20 cellular contexts compared by ENCODE assay signal in the genomic region with DNA sequence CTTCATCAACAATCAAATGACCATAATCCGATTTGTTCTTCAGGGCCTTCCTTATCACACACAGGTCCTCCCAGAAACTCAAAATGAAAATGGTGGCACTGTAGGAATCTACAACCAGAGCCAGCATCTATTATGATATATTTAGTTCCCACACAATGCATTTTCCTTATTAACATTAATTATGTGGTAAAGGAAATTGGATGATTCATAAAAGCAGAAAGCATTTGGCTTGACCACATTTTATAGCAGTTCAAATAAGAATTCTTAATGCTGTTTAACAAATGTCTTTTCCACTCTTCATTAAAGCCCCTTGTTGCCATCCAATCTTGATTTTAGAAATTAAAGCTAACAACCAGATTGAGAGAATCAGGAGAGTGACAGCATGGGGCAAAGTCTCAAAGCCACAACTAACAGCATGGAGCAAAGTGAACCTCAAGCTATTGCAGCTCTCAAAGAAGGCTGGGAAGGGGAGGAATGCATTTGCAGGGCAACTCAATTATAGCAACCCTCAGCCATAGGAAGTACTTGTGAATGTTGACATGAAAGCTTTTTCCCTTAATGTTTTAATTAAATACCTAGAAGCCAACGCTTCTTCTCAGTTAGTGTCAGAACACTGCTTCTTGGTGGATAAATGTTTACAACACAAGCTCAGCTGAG.
"Had no signal": no experiment of that assay in that cellular context is flagged by ENCODE, and none has a peak within 500 bp of the region (broad histone marks: within the 10 kb centered on the region; RNA-seq: fewer than 3 reads in every experiment).

No MANE protein-coding gene starts in this region.

- H3K36me3 ChIP-seq: adrenal gland, esophagus squamous epithelium, right atrium auricular region, thyroid gland, WERI-Rb-1 had no signal

- H3K27ac Mint-ChIP-seq: activated naive CD4-positive, alpha-beta T cell treated with anti-CD3 and anti-CD28 coated beads, Interleukin-2, amount 50 U/mL, for 72 hours; activated T-helper 1 cell treated with anti-CD3 and anti-CD28 coated beads, Interleukin-12 subunit alpha, Interleukin-12 subunit beta, Interleukin-2, Interleukin-4 antibody, amounts not matched to agents 30 ng/mL and 10 ng/mL and 1 ng/mL, durations not matched to agents 14 hours and 24 hours and 36 hours; nephron; progenitor cell of endocrine pancreas had no signal

- H3K9me3 ChIP-seq: adrenal gland, esophagus squamous epithelium, right atrium auricular region, thyroid gland had no signal

- H3K4me1 Mint-ChIP-seq: nephron had no signal

- H3K36me3 Mint-ChIP-seq: activated naive CD4-positive, alpha-beta T cell treated with anti-CD3 and anti-CD28 coated beads, Interleukin-2, amount 50 U/mL, for 72 hours had no signal

- ATAC-seq: activated naive CD4-positive, alpha-beta T cell treated with anti-CD3 and anti-CD28 coated beads, Interleukin-2, amount 50 U/mL, for 72 hours; left lobe of liver had no signal

- DNase-seq: activated CD4-positive, alpha-beta T cell treated with anti-CD3 and anti-CD28 coated beads, Interleukin-2, amount 50 U/mL, for 48 hours; activated gamma-delta T cell treated with Interleukin-2 at 50 U/mL for 16 hours; activated T-cell treated with anti-CD3 and anti-CD28 coated beads for 4 hours; adrenal gland; effector CD8-positive, alpha-beta T cell; esophagus squamous epithelium; hippocampal formation; kidney; midbrain; stimulated activated CD4-positive, alpha-beta T cell treated with anti-CD3 and anti-CD28 coated beads, Interleukin-2, amount 100 ng/mL, for 24 hours; stimulated activated naive CD4-positive, alpha-beta T cell treated with Interleukin-2 at 50 U/mL for 16 hours; thyroid gland; WERI-Rb-1 had no signal

- H3K27me3 ChIP-seq: adrenal gland, esophagus squamous epithelium, right atrium auricular region, thyroid gland had no signal

- H3K9me3 Mint-ChIP-seq: nephron had no signal

- H3K27ac ChIP-seq: adrenal gland, esophagus squamous epithelium, right atrium auricular region, thyroid gland, WERI-Rb-1 had no signal

- H3K27me3 Mint-ChIP-seq: progenitor cell of endocrine pancreas had no signal

- H3K4me3 Mint-ChIP-seq: activated T-helper 1 cell treated with anti-CD3 and anti-CD28 coated beads, Interleukin-12 subunit alpha, Interleukin-12 subunit beta, Interleukin-2, Interleukin-4 antibody, amounts not matched to agents 30 ng/mL and 10 ng/mL and 1 ng/mL, durations not matched to agents 14 hours and 24 hours and 36 hours; nephron had no signal

- H3K4me1 ChIP-seq: adrenal gland, esophagus squamous epithelium, right atrium auricular region, thyroid gland had no signal

- H3K4me3 ChIP-seq: adrenal gland, esophagus squamous epithelium, lung, right atrium auricular region, thyroid gland had no signal
